In genomic region chr10:68167271-68167670, GRCh38 we compare ENCODE assay signal across 26 cellular contexts. TPM values are rescaled to one million over a fixed set of nuclear protein-coding genes. Genes with fewer than 3 reads are reported as not detected.
"Had no signal": no experiment of that assay in that cellular context is flagged by ENCODE, and none has a peak within 500 bp of the region (broad histone marks: within the 10 kb centered on the region; RNA-seq: fewer than 3 reads in every experiment).

No MANE protein-coding gene starts in this region.

- H3K27me3 ChIP-seq: esophagus muscularis mucosa, gastroesophageal sphincter, heart left ventricle, ovary, right lobe of liver, upper lobe of left lung had no signal

- H3K9me3 ChIP-seq: esophagus muscularis mucosa, gastroesophageal sphincter, heart left ventricle, ovary, right lobe of liver, thoracic aorta, upper lobe of left lung had no signal

- H3K27ac ChIP-seq: esophagus muscularis mucosa, gastroesophageal sphincter, heart left ventricle, ovary, right lobe of liver, thoracic aorta, upper lobe of left lung had no signal

- DNase-seq: activated B cell treated with CpG ODN at 0.5 μM for 24 hours; activated CD4-positive, alpha-beta memory T cell treated with anti-CD3 and anti-CD28 coated beads for 36 hours; activated CD4-positive, alpha-beta T cell treated with anti-CD3 and anti-CD28 coated beads for 4 hours; activated naive CD4-positive, alpha-beta T cell treated with Interleukin-2 at 50 U/mL for 16 hours; activated naive CD8-positive, alpha-beta T cell treated with anti-CD3 and anti-CD28 coated beads, Interleukin-2, amount 10 ng/mL, durations not matched to agents 7 days and 5 days; activated T-cell treated with anti-CD3 and anti-CD28 coated beads for 4 hours; anterior cingulate cortex; cerebellar nuclear complex; effector CD8-positive, alpha-beta T cell; heart left ventricle; kidney glomerular epithelial cell; left ventricle myocardium superior; mesendoderm; naive thymus-derived CD8-positive, alpha-beta T cell; ovary; right lobe of liver; stimulated activated CD4-positive, alpha-beta T cell treated with anti-CD3 and anti-CD28 coated beads, Interleukin-4, amount 100 ng/mL, for 24 hours; T-helper 1 cell; T-helper 9 cell; upper lobe of left lung had no signal

- H3K4me1 ChIP-seq: esophagus muscularis mucosa, gastroesophageal sphincter, heart left ventricle, upper lobe of left lung had no signal

- ATAC-seq: gastroesophageal sphincter; left ventricle myocardium superior; naive thymus-derived CD8-positive, alpha-beta T cell; right lobe of liver; stimulated activated effector memory CD8-positive, alpha-beta T cell treated with anti-CD3 and anti-CD28 coated beads, Interleukin-12 subunit alpha, Interleukin-12 subunit beta, amount 100 ng/mL, for 72 hours had no signal

- H3K4me3 ChIP-seq: esophagus muscularis mucosa, gastroesophageal sphincter, heart left ventricle, ovary, right lobe of liver, smooth muscle cell, thoracic aorta, upper lobe of left lung had no signal

- H3K36me3 ChIP-seq: gastroesophageal sphincter, ovary, right lobe of liver, thoracic aorta, upper lobe of left lung had no signal

- H3K4me2 ChIP-seq: smooth muscle cell had no signal

RNA-seq across cellular contexts. Expression of gene MYPN, which starts 58.0 kb away (rescaled TPM):
- total RNA-seq: activated B cell treated with CpG ODN at 0.5 μM for 24 hours; activated naive CD8-positive, alpha-beta T cell treated with anti-CD3 and anti-CD28 coated beads, Interleukin-2, amount 10 ng/mL, durations not matched to agents 7 days and 5 days; activated T-helper 1 cell treated with anti-CD3 and anti-CD28 coated beads, Interleukin-12 subunit alpha, Interleukin-12 subunit beta, Interleukin-2, Interleukin-4 antibody, amounts not matched to agents 30 ng/mL and 10 ng/mL and 1 ng/mL, durations not matched to agents 14 hours and 24 hours and 36 hours; naive thymus-derived CD8-positive, alpha-beta T cell; thoracic aorta; upper lobe of left lung had no signal
